ENCODE assay signal across 8 cellular contexts in the genomic region with DNA sequence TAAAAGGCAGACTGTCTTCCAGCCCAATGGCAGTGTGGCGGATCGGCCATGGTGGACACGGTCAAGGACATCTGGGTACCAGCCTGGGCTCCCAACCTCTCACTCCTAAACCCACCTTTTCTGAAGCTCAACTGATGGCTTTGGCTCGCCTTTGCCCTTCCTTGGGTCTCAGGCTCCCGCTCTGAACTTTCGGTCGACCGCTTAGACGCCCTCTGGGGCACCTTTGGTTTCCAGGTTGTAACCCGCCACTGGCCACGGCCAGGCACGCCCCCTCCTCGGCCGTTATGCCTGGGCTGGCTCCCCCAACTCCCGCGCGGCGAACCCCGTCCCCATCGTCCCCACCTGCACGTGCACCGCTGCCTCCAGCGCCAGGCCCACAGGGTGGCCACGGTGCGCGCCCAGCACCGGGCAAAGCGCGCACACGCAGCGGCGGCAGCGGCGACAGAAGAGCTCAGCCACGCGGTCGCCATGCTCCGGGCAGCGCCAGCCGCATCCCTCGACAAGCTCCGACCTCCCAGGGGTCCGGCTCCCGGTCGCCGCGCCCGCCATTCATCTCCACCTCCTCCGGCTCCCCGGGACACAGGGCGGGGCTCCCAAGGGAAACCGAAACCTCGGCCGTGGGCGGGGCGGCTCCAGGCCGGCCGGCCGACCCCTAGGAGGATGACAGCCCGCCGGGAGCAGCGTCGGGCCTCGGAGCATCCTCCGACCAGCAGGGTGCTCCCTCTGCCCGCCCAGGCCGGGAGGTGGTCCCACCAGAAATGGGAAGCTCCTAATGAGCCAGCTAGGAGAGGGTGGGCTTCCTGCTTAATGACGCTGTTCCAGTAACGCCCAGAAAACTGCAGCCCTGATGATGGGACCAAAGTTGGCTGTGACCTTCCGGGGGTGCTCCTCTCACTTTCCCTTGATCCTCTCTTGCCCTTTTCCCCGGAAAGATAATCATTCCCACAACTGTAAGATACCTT. TPM values are rescaled to one million over a fixed set of nuclear protein-coding genes. Genes with fewer than 3 reads are reported as not detected.
DNase-seq lines count a peak whose midpoint lies in the region; ATAC-seq and TF ChIP-seq lines count a peak whose summit lies in the region.

A gene with protein sequence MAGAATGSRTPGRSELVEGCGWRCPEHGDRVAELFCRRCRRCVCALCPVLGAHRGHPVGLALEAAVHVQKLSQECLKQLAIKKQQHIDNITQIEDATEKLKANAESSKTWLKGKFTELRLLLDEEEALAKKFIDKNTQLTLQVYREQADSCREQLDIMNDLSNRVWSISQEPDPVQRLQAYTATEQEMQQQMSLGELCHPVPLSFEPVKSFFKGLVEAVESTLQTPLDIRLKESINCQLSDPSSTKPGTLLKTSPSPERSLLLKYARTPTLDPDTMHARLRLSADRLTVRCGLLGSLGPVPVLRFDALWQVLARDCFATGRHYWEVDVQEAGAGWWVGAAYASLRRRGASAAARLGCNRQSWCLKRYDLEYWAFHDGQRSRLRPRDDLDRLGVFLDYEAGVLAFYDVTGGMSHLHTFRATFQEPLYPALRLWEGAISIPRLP (minus strand): TSS at position 583 of the 962 bp plus-strand sequence. CDS start 34 bp downstream, at position 549.

- no peaks in the 10 kb centered on the region for H3K27me3 Mint-ChIP-seq in central memory CD8-positive, alpha-beta T cell

- intact Hi-C loops in HCT116 (cut with micrococcal nuclease), result loop anchor here (2.0 kb wide), 1 partner anchor 74 kb away; a partner anchor contains a TSS

- peak within 1 kb of the TSS; percentile 94 for H3K27ac Mint-ChIP-seq in central memory CD8-positive, alpha-beta T cell (ENCODE audit: low read depth)

- H3K36me3 ChIP-seq in HCT116 (ENCODE audit: control insufficient read depth in 1 of 2, insufficient read depth in 2 of 2, low read length in 2 of 2), result no peaks in the 10 kb centered on the region

- peak within 1 kb of the TSS; percentile 81 for H3K27ac ChIP-seq in HCT116 (ENCODE audit: low read depth, low read length)
- peak within 1 kb of the TSS; percentile 99 for H3K27ac ChIP-seq in VCaP
- H3K27ac ChIP-seq in layer of hippocampus (ENCODE audit: low read depth, low read length), result peak within 1 kb of the TSS; percentile 57

- H3K4me2 ChIP-seq in HCT116 (ENCODE audit: low read length), result peak within 1 kb of the TSS; percentile 90

- peak within 1 kb of the TSS; percentile 77 for H3K9ac ChIP-seq in HCT116 (ENCODE audit: low read length)

- H3K27me3 ChIP-seq in HCT116 (ENCODE audit: insufficient read depth, low read length) (no peaks in the 10 kb centered on the region), layer of hippocampus (ENCODE audit: control insufficient read depth, insufficient read depth, low read length) (no peaks in the 10 kb centered on the region)

- H3K4me3 Mint-ChIP-seq in central memory CD8-positive, alpha-beta T cell, result peak within 1 kb of the TSS; percentile 83

- H3K9me3 Mint-ChIP-seq in central memory CD8-positive, alpha-beta T cell, result no peaks in the 10 kb centered on the region

- H3K4me1 ChIP-seq in HCT116 (ENCODE audit: control insufficient read depth in 1 of 2, insufficient read depth in 2 of 2, low read length in 2 of 2), result peaks cover 8 to 33% of the 10 kb centered on the region in 2 experiments; a peak in 3 of 4 replicates

- no peaks in the 10 kb centered on the region for H3K9me3 ChIP-seq in HCT116 (ENCODE audit: control insufficient read depth in 1 of 2, insufficient read depth in 1 of 2, low read depth in 1 of 2, low read length in 2 of 2)

- H3K36me3 Mint-ChIP-seq in central memory CD8-positive, alpha-beta T cell (ENCODE audit: insufficient read depth), result peaks cover 28% of the 10 kb centered on the region

- TF ChIP-seq POLR2A in HCT116 (IDR thresholded peaks at IDR 0.05; ENCODE audit: borderline replicate concordance, extremely low read depth, insufficient read depth, insufficient read length), result no peak

- H3K9me2 ChIP-seq in HCT116 (ENCODE audit: insufficient read depth), result no peaks in the 10 kb centered on the region

- peak; percentile 18 for DNase-seq in HCT116 (ENCODE audit: low read depth, low spot score)
- peak; percentile 58 for DNase-seq in NAMALWA (ENCODE audit: low spot score)
- DNase-seq in central memory CD8-positive, alpha-beta T cell (ENCODE audit: low spot score in 2 of 2), result peak in 1 of 2 donors; percentile 19
- peak; percentile 31 for DNase-seq in stimulated activated CD4-positive, alpha-beta T cell treated with anti-CD3 and anti-CD28 coated beads, Interleukin-2, amount 100 ng/mL, for 4 hours (ENCODE audit: low read depth)
- no peak for DNase-seq in pons (ENCODE audit: low spot score)

- no TSS peak for BruUV-seq in HCT116 (replicated peaks; lab: Mats Ljungman, UMichigan)

- CTCF ChIA-PET in HCT116 (lab: Charles Lee), result interaction anchor here (1.0 to 1.2 kb wide), 3 partner anchors 13 to 144 kb away, joined by 3 to 4 read pairs (median 3); no protein-coding TSS in a partner anchor

- no peaks in the 10 kb centered on the region for H4K20me1 ChIP-seq in HCT116 (ENCODE audit: insufficient read depth)

- H3K4me3 ChIP-seq in HCT116 (replicated peaks in 1 of 2; ENCODE audit: low read depth in 1 of 2, low read length in 2 of 2), result peak within 1 kb of the TSS; percentile 51 to 82

- ATAC-seq in HCT116, result peak; percentile 87
- peak; percentile 34 for ATAC-seq in central memory CD8-positive, alpha-beta T cell (replicated peaks; ENCODE audit: extremely low read depth, poor library complexity, severe bottlenecking)

- no peaks in the 10 kb centered on the region for H3K79me2 ChIP-seq in HCT116 (ENCODE audit: insufficient read depth, low read length)

- TF ChIP-seq RAD21 in HCT116 (IDR thresholded peaks at IDR 0.05; ENCODE audit: low read depth), result peak; percentile 52

- TF ChIP-seq CTCF in GM12874 (IDR thresholded peaks at IDR 0.05; ENCODE audit: insufficient read depth, low read depth, low read length), result peak; percentile 39
- peak in 2 of 3 experiments; percentile 11 to 24; a peak in 2 of 6 replicates for TF ChIP-seq CTCF in HCT116 (IDR thresholded peaks at IDR 0.05 in 2 of 3, conservative IDR thresholded peaks at IDR 0.05 in 1 of 3; ENCODE audit: borderline replicate concordance in 1 of 3, insufficient read depth in 1 of 3, low read depth in 2 of 3, low read length in 2 of 3)
- peak; percentile 58 for TF ChIP-seq CTCF in VCaP (conservative IDR thresholded peaks at IDR 0.05)

- RAD21 ChIA-PET in HCT116 (lab: Charles Lee; ENCODE audit: low non-redundant PET in 1 of 2, low total read pairs in 2 of 2, uncharacterized antibody in 2 of 2, unreplicated experiment in 2 of 2), result no interaction called here

- H3K4me1 Mint-ChIP-seq in central memory CD8-positive, alpha-beta T cell, result peaks cover 39% of the 10 kb centered on the region

- H2AFZ ChIP-seq in HCT116 (ENCODE audit: low read depth, low read length, poor library complexity, severe bottlenecking), result peak within 1 kb of the TSS; percentile 96

- POLR2A ChIA-PET in HCT116 (lab: Charles Lee), result interaction anchor here (0.9 to 1.3 kb wide), 2 partner anchors 11 to 123 kb away, joined by 3 read pairs; no protein-coding TSS in a partner anchor

TF ChIP-seq in HCT116, 20 proteins besides CTCF, POLR2A, EP300 and RAD21 (continues in another document):
- peak; percentile 33 for TF ChIP-seq TCF7L2 (IDR thresholded peaks at IDR 0.05; ENCODE audit: borderline replicate concordance, extremely low read depth, insufficient read depth, insufficient read length)
- TF ChIP-seq YY1 (IDR thresholded peaks at IDR 0.05; ENCODE audit: extremely low read depth, insufficient replicate concordance, low read depth, low read length), result peak; percentile 36
- TF ChIP-seq SRF (IDR thresholded peaks at IDR 0.05; ENCODE audit: low read depth), result no peak
- TF ChIP-seq, protein P1, sequence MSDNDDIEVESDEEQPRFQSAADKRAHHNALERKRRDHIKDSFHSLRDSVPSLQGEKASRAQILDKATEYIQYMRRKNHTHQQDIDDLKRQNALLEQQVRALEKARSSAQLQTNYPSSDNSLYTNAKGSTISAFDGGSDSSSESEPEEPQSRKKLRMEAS (IDR thresholded peaks at IDR 0.05), result peak; percentile 95
- TF ChIP-seq FOSL1 (IDR thresholded peaks at IDR 0.05; ENCODE audit: low read depth), result no peak
- no peak for TF ChIP-seq ZNF274 (IDR thresholded peaks at IDR 0.05; ENCODE audit: low read depth, low read length)
- no peak for TF ChIP-seq EZH2phosphoT487 (IDR thresholded peaks at IDR 0.05; ENCODE audit: borderline replicate concordance)
- no peak for TF ChIP-seq CEBPB (IDR thresholded peaks at IDR 0.05; ENCODE audit: low read depth)
- TF ChIP-seq, protein P2, sequence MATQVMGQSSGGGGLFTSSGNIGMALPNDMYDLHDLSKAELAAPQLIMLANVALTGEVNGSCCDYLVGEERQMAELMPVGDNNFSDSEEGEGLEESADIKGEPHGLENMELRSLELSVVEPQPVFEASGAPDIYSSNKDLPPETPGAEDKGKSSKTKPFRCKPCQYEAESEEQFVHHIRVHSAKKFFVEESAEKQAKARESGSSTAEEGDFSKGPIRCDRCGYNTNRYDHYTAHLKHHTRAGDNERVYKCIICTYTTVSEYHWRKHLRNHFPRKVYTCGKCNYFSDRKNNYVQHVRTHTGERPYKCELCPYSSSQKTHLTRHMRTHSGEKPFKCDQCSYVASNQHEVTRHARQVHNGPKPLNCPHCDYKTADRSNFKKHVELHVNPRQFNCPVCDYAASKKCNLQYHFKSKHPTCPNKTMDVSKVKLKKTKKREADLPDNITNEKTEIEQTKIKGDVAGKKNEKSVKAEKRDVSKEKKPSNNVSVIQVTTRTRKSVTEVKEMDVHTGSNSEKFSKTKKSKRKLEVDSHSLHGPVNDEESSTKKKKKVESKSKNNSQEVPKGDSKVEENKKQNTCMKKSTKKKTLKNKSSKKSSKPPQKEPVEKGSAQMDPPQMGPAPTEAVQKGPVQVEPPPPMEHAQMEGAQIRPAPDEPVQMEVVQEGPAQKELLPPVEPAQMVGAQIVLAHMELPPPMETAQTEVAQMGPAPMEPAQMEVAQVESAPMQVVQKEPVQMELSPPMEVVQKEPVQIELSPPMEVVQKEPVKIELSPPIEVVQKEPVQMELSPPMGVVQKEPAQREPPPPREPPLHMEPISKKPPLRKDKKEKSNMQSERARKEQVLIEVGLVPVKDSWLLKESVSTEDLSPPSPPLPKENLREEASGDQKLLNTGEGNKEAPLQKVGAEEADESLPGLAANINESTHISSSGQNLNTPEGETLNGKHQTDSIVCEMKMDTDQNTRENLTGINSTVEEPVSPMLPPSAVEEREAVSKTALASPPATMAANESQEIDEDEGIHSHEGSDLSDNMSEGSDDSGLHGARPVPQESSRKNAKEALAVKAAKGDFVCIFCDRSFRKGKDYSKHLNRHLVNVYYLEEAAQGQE (IDR thresholded peaks at IDR 0.05; ENCODE audit: low read depth), result no peak

RNA-seq across cellular contexts. Expression of the gene that starts here (rescaled TPM):
- 24.4 TPM for total RNA-seq in HCT116 (2021; ENCODE audit: unreplicated experiment)
- 9.4 and 11.2 TPM in 2 replicates for polyA plus RNA-seq in HCT116 (2012)
